In genomic region chr1:214341459-214341858, GRCh38 we compare ENCODE assay signal across 29 cellular contexts.
"Had no signal": no experiment of that assay in that cellular context is flagged by ENCODE, and none has a peak within 500 bp of the region (broad histone marks: within the 10 kb centered on the region; RNA-seq: fewer than 3 reads in every experiment).

No MANE protein-coding gene starts in this region.

- H3K4me1 ChIP-seq: ascending aorta had no signal

- H3K4me3 Mint-ChIP-seq: activated CD4-positive, alpha-beta memory T cell treated with anti-CD3 and anti-CD28 coated beads, Interleukin-2, amount 10 ng/mL, durations not matched to agents 7 days and 5 days; activated CD4-positive, alpha-beta T cell treated with anti-CD3 and anti-CD28 coated beads, Interleukin-2, amount 10 ng/mL, durations not matched to agents 7 days and 5 days; activated naive CD4-positive, alpha-beta T cell treated with anti-CD3 and anti-CD28 coated beads, Interleukin-2, amount 10 ng/mL, durations not matched to agents 7 days and 5 days; activated naive CD8-positive, alpha-beta T cell treated with anti-CD3 and anti-CD28 coated beads, Interleukin-2, amount 10 ng/mL, durations not matched to agents 7 days and 5 days; activated T-cell treated with anti-CD3 and anti-CD28 coated beads, Interleukin-2, amount 50 U/mL, for 24 hours; activated T-cell treated with anti-CD3 and anti-CD28 coated beads, Interleukin-2, amount 50 U/mL, for 72 hours; effector memory CD8-positive, alpha-beta T cell had no signal

- H3K4me3 ChIP-seq: ascending aorta, cardiac muscle cell, esophagus squamous epithelium, gastroesophageal sphincter, heart right ventricle had no signal

- ATAC-seq: activated naive CD4-positive, alpha-beta T cell treated with anti-CD3 and anti-CD28 coated beads, Interleukin-2, amount 50 U/mL, for 72 hours; activated T-cell treated with anti-CD3 and anti-CD28 coated beads, Interleukin-2, amount 50 U/mL, for 72 hours; effector memory CD8-positive, alpha-beta T cell; gastroesophageal sphincter had no signal

- FAIRE-seq: endothelial cell of umbilical vein had no signal

- H3K27me3 ChIP-seq: ascending aorta, cardiac muscle cell, esophagus squamous epithelium, gastroesophageal sphincter, heart right ventricle had no signal

- DNase-seq: activated CD4-positive, alpha-beta memory T cell treated with anti-CD3 and anti-CD28 coated beads, Interleukin-2, amount 10 ng/mL, durations not matched to agents 7 days and 5 days; activated CD4-positive, alpha-beta T cell treated with anti-CD3 and anti-CD28 coated beads for 1 hour; activated CD4-positive, alpha-beta T cell treated with anti-CD3 and anti-CD28 coated beads for 4 hours; activated CD4-positive, alpha-beta T cell treated with anti-CD3 and anti-CD28 coated beads, Interleukin-2, amount 10 ng/mL, durations not matched to agents 7 days and 5 days; activated CD4-positive, alpha-beta T cell treated with anti-CD3 and anti-CD28 coated beads, Interleukin-2, amount 50 U/mL, for 4 hours; activated CD8-positive, alpha-beta memory T cell treated with anti-CD3 and anti-CD28 coated beads, Interleukin-2, amount 50 U/mL, for 48 hours; activated gamma-delta T cell; activated naive CD4-positive, alpha-beta T cell; activated naive CD4-positive, alpha-beta T cell treated with anti-CD3 and anti-CD28 coated beads, Interleukin-2, amount 10 ng/mL, durations not matched to agents 7 days and 5 days; activated naive CD8-positive, alpha-beta T cell treated with anti-CD3 and anti-CD28 coated beads, Interleukin-2, amount 10 ng/mL, durations not matched to agents 7 days and 5 days; activated T-cell treated with anti-CD3 and anti-CD28 coated beads for 4 hours; activated T-cell treated with anti-CD3 and anti-CD28 coated beads, Interleukin-2, amount 50 U/mL, for 24 hours; activated T-cell treated with anti-CD3 and anti-CD28 coated beads, Interleukin-2, amount 50 U/mL, for 72 hours; central memory CD4-positive, alpha-beta T cell; cerebellar nuclear complex; cortex of kidney; dermis blood vessel endothelial cell; effector CD4-positive, alpha-beta T cell; effector memory CD8-positive, alpha-beta T cell; esophagus squamous epithelium; foreskin melanocyte; heart right ventricle; T-helper 2 cell had no signal

- H3K9me3 ChIP-seq: ascending aorta, gastroesophageal sphincter had no signal

- H3K27me3 Mint-ChIP-seq: activated CD4-positive, alpha-beta memory T cell treated with anti-CD3 and anti-CD28 coated beads, Interleukin-2, amount 10 ng/mL, durations not matched to agents 7 days and 5 days; activated CD4-positive, alpha-beta T cell treated with anti-CD3 and anti-CD28 coated beads, Interleukin-2, amount 10 ng/mL, durations not matched to agents 7 days and 5 days; activated naive CD4-positive, alpha-beta T cell treated with anti-CD3 and anti-CD28 coated beads, Interleukin-2, amount 10 ng/mL, durations not matched to agents 7 days and 5 days; activated naive CD8-positive, alpha-beta T cell treated with anti-CD3 and anti-CD28 coated beads, Interleukin-2, amount 10 ng/mL, durations not matched to agents 7 days and 5 days; activated T-cell treated with anti-CD3 and anti-CD28 coated beads, Interleukin-2, amount 50 U/mL, for 24 hours; effector memory CD8-positive, alpha-beta T cell had no signal

- H3K27ac ChIP-seq: ascending aorta, cardiac muscle cell, epithelial cell of prostate, esophagus squamous epithelium had no signal

- H3K27ac Mint-ChIP-seq: activated CD4-positive, alpha-beta memory T cell treated with anti-CD3 and anti-CD28 coated beads, Interleukin-2, amount 10 ng/mL, durations not matched to agents 7 days and 5 days; activated CD4-positive, alpha-beta T cell treated with anti-CD3 and anti-CD28 coated beads, Interleukin-2, amount 10 ng/mL, durations not matched to agents 7 days and 5 days; activated naive CD4-positive, alpha-beta T cell treated with anti-CD3 and anti-CD28 coated beads, Interleukin-2, amount 10 ng/mL, durations not matched to agents 7 days and 5 days; activated naive CD4-positive, alpha-beta T cell treated with anti-CD3 and anti-CD28 coated beads, Interleukin-2, amount 50 U/mL, for 72 hours; activated naive CD8-positive, alpha-beta T cell treated with anti-CD3 and anti-CD28 coated beads, Interleukin-2, amount 10 ng/mL, durations not matched to agents 7 days and 5 days; activated T-cell treated with anti-CD3 and anti-CD28 coated beads, Interleukin-2, amount 50 U/mL, for 24 hours; activated T-cell treated with anti-CD3 and anti-CD28 coated beads, Interleukin-2, amount 50 U/mL, for 72 hours; effector memory CD8-positive, alpha-beta T cell had no signal

- H3K36me3 ChIP-seq: cardiac muscle cell had no signal
